ENCODE assay signal across 21 cellular contexts in the genomic region with DNA sequence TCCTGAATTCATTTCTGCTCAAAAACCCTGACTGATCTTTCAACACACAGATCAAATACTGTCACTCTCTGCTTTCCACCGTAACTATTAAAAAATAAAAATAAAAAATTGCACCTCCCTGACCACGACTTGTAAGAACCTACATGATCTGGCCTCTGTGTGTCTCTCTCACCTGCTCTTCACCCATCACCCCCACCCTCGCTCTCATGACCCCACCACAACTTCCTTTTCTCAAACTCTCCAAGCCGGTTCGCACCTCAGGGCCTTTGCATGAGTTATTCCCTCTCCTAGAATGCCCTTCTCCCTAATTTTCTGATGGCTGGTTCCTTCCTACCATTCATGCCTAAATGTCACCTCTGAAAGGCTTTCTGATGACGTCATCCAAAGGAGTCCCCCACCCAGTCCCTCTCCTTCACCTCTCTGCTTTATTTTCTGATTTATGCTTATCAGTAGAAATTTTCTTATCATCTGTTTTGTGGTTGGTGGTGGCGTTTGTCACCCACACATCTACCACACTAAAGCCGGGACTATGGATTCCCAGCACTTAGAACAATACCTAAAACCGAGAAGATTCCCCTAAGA.
"Had no signal": no experiment of that assay in that cellular context is flagged by ENCODE, and none has a peak within 500 bp of the region (broad histone marks: within the 10 kb centered on the region; RNA-seq: fewer than 3 reads in every experiment).

No MANE protein-coding gene starts in this region.

- H3K27me3 ChIP-seq: gastrocnemius medialis, heart right ventricle, ovary, right lobe of liver, thyroid gland, vagina had no signal

- H3K9me3 Mint-ChIP-seq: activated B cell treated with CpG ODN at 0.5 μM for 24 hours; activated CD4-positive, alpha-beta memory T cell treated with anti-CD3 and anti-CD28 coated beads for 36 hours; activated naive CD8-positive, alpha-beta T cell treated with anti-CD3 and anti-CD28 coated beads for 36 hours; T-cell had no signal

- H3K4me1 Mint-ChIP-seq: activated B cell treated with CpG ODN at 0.5 μM for 24 hours; memory B cell; naive B cell; stimulated activated naive B cell treated with anti-CD40 and anti-IgM and Interleukin-4, amounts not matched to agents 10 μg/mL and 1 μg/mL and 100 μg/mL, for 72 hours had no signal

- H3K4me1 ChIP-seq: vagina had no signal

- H3K9me3 ChIP-seq: gastrocnemius medialis, heart right ventricle, ovary, right lobe of liver, thyroid gland, vagina had no signal

- H3K36me3 Mint-ChIP-seq: activated CD4-positive, alpha-beta memory T cell treated with anti-CD3 and anti-CD28 coated beads for 36 hours; activated naive CD8-positive, alpha-beta T cell treated with anti-CD3 and anti-CD28 coated beads for 36 hours; memory B cell; naive B cell; stimulated activated naive B cell treated with anti-CD40 and anti-IgM and Interleukin-4, amounts not matched to agents 10 μg/mL and 1 μg/mL and 100 μg/mL, for 72 hours; T-cell had no signal

- H3K4me3 Mint-ChIP-seq: activated B cell treated with CpG ODN at 0.5 μM for 24 hours; activated CD4-positive, alpha-beta memory T cell treated with anti-CD3 and anti-CD28 coated beads for 36 hours; activated naive CD8-positive, alpha-beta T cell treated with anti-CD3 and anti-CD28 coated beads for 36 hours; memory B cell; naive B cell; stimulated activated naive B cell treated with anti-CD40 and anti-IgM and Interleukin-4, amounts not matched to agents 10 μg/mL and 1 μg/mL and 100 μg/mL, for 72 hours; T-cell had no signal

- H3K27ac ChIP-seq: gastrocnemius medialis, ovary, vagina had no signal

- H3K27ac Mint-ChIP-seq: activated B cell treated with CpG ODN at 0.5 μM for 24 hours; activated CD4-positive, alpha-beta memory T cell treated with anti-CD3 and anti-CD28 coated beads for 36 hours; activated naive CD8-positive, alpha-beta T cell treated with anti-CD3 and anti-CD28 coated beads for 36 hours; memory B cell; stimulated activated naive B cell treated with anti-CD40 and anti-IgM and Interleukin-4, amounts not matched to agents 10 μg/mL and 1 μg/mL and 100 μg/mL, for 72 hours; T-cell had no signal

- H3K4me3 ChIP-seq: gastrocnemius medialis, heart right ventricle, ovary, right lobe of liver, thyroid gland, vagina had no signal

- ATAC-seq: esophagus mucosa; gastrocnemius medialis; stimulated activated naive B cell treated with anti-CD40 and anti-IgM and Interleukin-4, amounts not matched to agents 10 μg/mL and 1 μg/mL and 100 μg/mL, for 72 hours; T-cell had no signal

- DNase-seq: activated B cell treated with CpG ODN at 0.5 μM for 24 hours; activated CD4-positive, alpha-beta memory T cell treated with anti-CD3 and anti-CD28 coated beads for 36 hours; activated CD4-positive, alpha-beta T cell treated with anti-CD3 and anti-CD28 coated beads for 4 hours; activated naive CD4-positive, alpha-beta T cell; activated naive CD8-positive, alpha-beta T cell treated with anti-CD3 and anti-CD28 coated beads for 36 hours; amniotic stem cell; central memory CD4-positive, alpha-beta T cell; cortex of kidney; effector CD4-positive, alpha-beta T cell; gastrocnemius medialis; heart right ventricle; naive B cell; ovary; right lobe of liver; stimulated activated CD4-positive, alpha-beta T cell treated with anti-CD3 and anti-CD28 coated beads, Interleukin-4, amount 100 ng/mL, for 24 hours; stimulated activated naive B cell treated with anti-CD40 and anti-IgM and Interleukin-4, amounts not matched to agents 10 μg/mL and 1 μg/mL and 100 μg/mL, for 72 hours; T-cell had no signal

- H3K36me3 ChIP-seq: gastrocnemius medialis, heart right ventricle, ovary, right lobe of liver, thyroid gland, vagina had no signal
